Comparison of ENCODE assay signal across 15 cellular contexts in genomic region chr19:6236310-6237291, GRCh38. TPM values are rescaled to one million over a fixed set of nuclear protein-coding genes. Genes with fewer than 3 reads are reported as not detected.
DNase-seq lines count a peak whose midpoint lies in the region; ATAC-seq and TF ChIP-seq lines count a peak whose summit lies in the region.
"Had no signal": no experiment of that assay in that cellular context is flagged by ENCODE, and none has a peak within 500 bp of the region (broad histone marks: within the 10 kb centered on the region; RNA-seq: fewer than 3 reads in every experiment).

No MANE protein-coding gene starts in this region.

- intact Hi-C loops in lower lobe of right lung (cut with DNase I): loop anchor here (5.0 kb wide), 1 partner anchor 36 kb away; no protein-coding TSS in a partner anchor

- H3K4me1 ChIP-seq in lower lobe of right lung: peaks cover 93% of the 10 kb centered on the region
- peaks cover 2% of the 10 kb centered on the region for H3K4me1 ChIP-seq in urinary bladder (ENCODE audit: insufficient read depth)

- no peak overlapping the region for H3K4me3 ChIP-seq in lower lobe of right lung
- no peak overlapping the region for H3K4me3 ChIP-seq in urinary bladder (ENCODE audit: low read depth, low read length)
- H3K4me3 ChIP-seq: dorsolateral prefrontal cortex, GM12878 had no signal

- WGBS in urinary bladder: 81% methylated on average over 39 of the region's 39 CpGs

- H3K36me3 ChIP-seq in lower lobe of right lung: peaks cover 6% of the 10 kb centered on the region
- H3K36me3 ChIP-seq in urinary bladder (ENCODE audit: insufficient read depth): no peaks in the 10 kb centered on the region

- H3K9me3 ChIP-seq in lower lobe of right lung: no peaks in the 10 kb centered on the region

- no peaks in the 10 kb centered on the region for H3K27me3 ChIP-seq in lower lobe of right lung (ENCODE audit: low read depth)
- H3K27me3 ChIP-seq: dorsolateral prefrontal cortex had no signal

- ATAC-seq in lower lobe of right lung (peak; percentile 68 to 73), omental fat pad (ENCODE audit: low FRiP score) (no peak)
- ATAC-seq: GM12878, HCT116 had no signal

- TF ChIP-seq CTCF in lower lobe of right lung (IDR thresholded peaks at IDR 0.05) (no peak), omental fat pad (IDR thresholded peaks at IDR 0.05) (no peak)

- H3K27ac Mint-ChIP-seq in activated T-cell treated with anti-CD3 and anti-CD28 coated beads, Interleukin-2, amount 50 U/mL, for 24 hours: peak overlapping the region; percentile 26
- H3K27ac Mint-ChIP-seq: activated naive CD8-positive, alpha-beta T cell; T-helper 1 cell treated with Interleukin-12 subunit alpha and Interleukin-12 subunit beta and Interleukin-4 antibody, amounts not matched to agents 30 μg/mL and 1 μg/mL, for 36 hours had no signal

- H3K4me3 Mint-ChIP-seq in activated T-cell treated with anti-CD3 and anti-CD28 coated beads, Interleukin-2, amount 50 U/mL, for 24 hours: no peak overlapping the region
- H3K4me3 Mint-ChIP-seq: activated naive CD8-positive, alpha-beta T cell; T-helper 1 cell treated with Interleukin-12 subunit alpha and Interleukin-12 subunit beta and Interleukin-4 antibody, amounts not matched to agents 30 μg/mL and 1 μg/mL, for 36 hours had no signal

- no peak for DNase-seq in activated T-cell treated with anti-CD3 and anti-CD28 coated beads, Interleukin-2, amount 50 U/mL, for 24 hours
- DNase-seq in activated T-cell treated with anti-CD3 and anti-CD28 coated beads, Interleukin-2, amount 50 U/mL, for 1 hour: no peak
- DNase-seq in cerebellar cortex (ENCODE audit: low spot score): peak; percentile 87
- peak; percentile 93 for DNase-seq in lower lobe of right lung
- DNase-seq in omental fat pad (ENCODE audit: low spot score): no peak
- DNase-seq in Ammon's horn (ENCODE audit: low spot score): no peak
- no peak for DNase-seq in hepatic stellate cell (ENCODE audit: low spot score)
- DNase-seq: KBM-7, NCI-H2081 had no signal

- H3K36me3 Mint-ChIP-seq in activated T-cell treated with anti-CD3 and anti-CD28 coated beads, Interleukin-2, amount 50 U/mL, for 24 hours (ENCODE audit: low read depth): peaks cover 28% of the 10 kb centered on the region

- H3K4me1 Mint-ChIP-seq in activated T-cell treated with anti-CD3 and anti-CD28 coated beads, Interleukin-2, amount 50 U/mL, for 24 hours (ENCODE audit: low read depth): peaks cover 61% of the 10 kb centered on the region

- no peaks in the 10 kb centered on the region for H3K27me3 Mint-ChIP-seq in activated T-cell treated with anti-CD3 and anti-CD28 coated beads, Interleukin-2, amount 50 U/mL, for 24 hours
- H3K27me3 Mint-ChIP-seq: activated naive CD8-positive, alpha-beta T cell had no signal

- H3K27ac ChIP-seq in lower lobe of right lung (peak overlapping the region; percentile 85), urinary bladder (ENCODE audit: low read depth) (peak overlapping the region; percentile 14)

- H3K9me3 Mint-ChIP-seq in activated T-cell treated with anti-CD3 and anti-CD28 coated beads, Interleukin-2, amount 50 U/mL, for 24 hours: no peaks in the 10 kb centered on the region
- H3K9me3 Mint-ChIP-seq: T-helper 1 cell treated with Interleukin-12 subunit alpha and Interleukin-12 subunit beta and Interleukin-4 antibody, amounts not matched to agents 30 μg/mL and 1 μg/mL, for 36 hours had no signal

RNA-seq across cellular contexts. Expression of gene MLLT1, which starts 43.2 kb away (rescaled TPM):
- total RNA-seq in lower lobe of right lung: 61.9 TPM
- total RNA-seq in urinary bladder: 7.5 TPM
- polyA plus RNA-seq in urinary bladder: 46.6 TPM
- 10 to 100 TPM; 14.1 to 23.3 (median 18.1) TPM for total RNA-seq in omental fat pad

Comparison
In these comparisons a context has a peak if more than half of its experiments do, and no peak if none do; other contexts are left out.
1. DNase-seq: peak in cerebellar cortex (single experiment) and lower lobe of right lung (single experiment); none in activated T-cell treated with anti-CD3 and anti-CD28 coated beads, Interleukin-2, amount 50 U/mL, for 24 hours (single experiment), activated T-cell treated with anti-CD3 and anti-CD28 coated beads, Interleukin-2, amount 50 U/mL, for 1 hour (single experiment), omental fat pad (single experiment), Ammon's horn (single experiment) and hepatic stellate cell (single experiment).